8 cellular contexts compared by ENCODE assay signal in the genomic region with DNA sequence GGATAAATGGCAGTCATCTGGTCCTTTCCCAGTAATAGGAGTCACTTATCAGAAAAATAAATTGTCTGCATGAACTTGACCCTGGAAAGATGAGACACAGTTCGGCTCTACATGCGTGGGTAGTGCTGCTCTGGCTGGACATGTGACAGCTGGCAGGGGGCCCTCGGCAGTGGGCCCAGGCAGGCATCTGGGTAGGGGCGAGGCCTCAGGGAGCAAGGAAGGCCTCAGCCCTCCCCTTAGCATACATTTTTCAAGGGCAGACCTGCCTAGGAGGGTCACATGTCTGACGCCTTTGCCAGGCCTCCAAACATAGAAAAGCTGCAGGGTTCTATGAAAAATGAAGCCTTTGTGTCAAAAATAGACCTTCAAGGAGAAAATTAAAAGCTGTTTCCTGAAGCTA. TPM values are rescaled to one million over a fixed set of nuclear protein-coding genes. Genes with fewer than 3 reads are reported as not detected.
A peak's percentile ranks its signal among the peaks of the same experiment; 100 is the strongest.
DNase-seq lines count a peak whose midpoint lies in the region; ATAC-seq and TF ChIP-seq lines count a peak whose summit lies in the region.
"Had no signal": no experiment of that assay in that cellular context is flagged by ENCODE, and none has a peak within 500 bp of the region (broad histone marks: within the 10 kb centered on the region; RNA-seq: fewer than 3 reads in every experiment).

No MANE protein-coding gene starts in this region.

- no peaks in the 10 kb centered on the region for H3K27me3 ChIP-seq in aorta (ENCODE audit: control insufficient read depth in 1 of 2, insufficient read depth in 2 of 2, low read length in 1 of 2)

- WGBS in aorta, 2 donors, result 2% methylated on average over 5 of the region's 5 CpGs

- H3K27ac Mint-ChIP-seq in stimulated activated naive B cell treated with anti-CD40 and anti-IgM and Interleukin-4, amounts not matched to agents 10 μg/mL and 1 μg/mL and 100 μg/mL, for 72 hours, result no peak overlapping the region

- H3K9me3 Mint-ChIP-seq in stimulated activated naive B cell treated with anti-CD40 and anti-IgM and Interleukin-4, amounts not matched to agents 10 μg/mL and 1 μg/mL and 100 μg/mL, for 72 hours, result no peaks in the 10 kb centered on the region

- H3K36me3 Mint-ChIP-seq in stimulated activated naive B cell treated with anti-CD40 and anti-IgM and Interleukin-4, amounts not matched to agents 10 μg/mL and 1 μg/mL and 100 μg/mL, for 72 hours, result no peaks in the 10 kb centered on the region

- peaks cover 0 to 3% of the 10 kb centered on the region in 2 donors for H3K4me1 ChIP-seq in aorta (ENCODE audit: control insufficient read depth in 1 of 2, insufficient read depth in 2 of 2, low read length in 2 of 2)

- H3K4me3 ChIP-seq in epithelial cell of esophagus (ENCODE audit: low read length) (no peak overlapping the region), aorta (ENCODE audit: low read length in 2 of 2) (no peak overlapping the region)

- H3K36me3 ChIP-seq in aorta (ENCODE audit: control insufficient read depth in 1 of 2, insufficient read depth in 2 of 2, low read length in 1 of 2), result no peaks in the 10 kb centered on the region

- ATAC-seq in aorta (ENCODE audit: low FRiP score), result peak; percentile 67
- ATAC-seq in stimulated activated naive B cell treated with anti-CD40 and anti-IgM and Interleukin-4, amounts not matched to agents 10 μg/mL and 1 μg/mL and 100 μg/mL, for 72 hours (replicated peaks), result no peak

- no peaks in the 10 kb centered on the region for H3K9me3 ChIP-seq in aorta (ENCODE audit: control insufficient read depth, low read length)

- no peaks in the 10 kb centered on the region for H3K27me3 Mint-ChIP-seq in stimulated activated naive B cell treated with anti-CD40 and anti-IgM and Interleukin-4, amounts not matched to agents 10 μg/mL and 1 μg/mL and 100 μg/mL, for 72 hours

- intact Hi-C loops in aorta (cut with DNase I), result no loop called here

- no peak overlapping the region for H3K27ac ChIP-seq in aorta (ENCODE audit: low read depth in 1 of 2, low read length in 2 of 2)

- H3K4me3 Mint-ChIP-seq in stimulated activated naive B cell treated with anti-CD40 and anti-IgM and Interleukin-4, amounts not matched to agents 10 μg/mL and 1 μg/mL and 100 μg/mL, for 72 hours, result no peak overlapping the region

- TF ChIP-seq CTCF in epithelial cell of esophagus (IDR thresholded peaks at IDR 0.05; ENCODE audit: insufficient read depth, low read depth, low read length, missing control alignments) (no peak), GM10266 (IDR thresholded peaks at IDR 0.05; ENCODE audit: control insufficient read depth, insufficient read depth, low read depth, missing control alignments) (no peak)

- DNase-seq in NCI-H69 (lab: John Stamatoyannopoulos, UW), result peak; percentile 44
- peak; percentile 9 for DNase-seq in epithelial cell of esophagus (ENCODE audit: low read depth)
- DNase-seq in midbrain (lab: John Stamatoyannopoulos, UW), result peak; percentile 43
- peak; percentile 72 to 86 for DNase-seq in aorta
- no peak for DNase-seq in stimulated activated naive B cell treated with anti-CD40 and anti-IgM and Interleukin-4, amounts not matched to agents 10 μg/mL and 1 μg/mL and 100 μg/mL, for 72 hours
- DNase-seq in GM10266 (ENCODE audit: extremely low spot score), result no peak
- DNase-seq in NCI-H146 (lab: John Stamatoyannopoulos, UW), result no peak
- DNase-seq: effector CD8-positive, alpha-beta T cell had no signal

- no peaks in the 10 kb centered on the region for H3K4me1 Mint-ChIP-seq in stimulated activated naive B cell treated with anti-CD40 and anti-IgM and Interleukin-4, amounts not matched to agents 10 μg/mL and 1 μg/mL and 100 μg/mL, for 72 hours

RNA-seq across cellular contexts. Expression of a gene that starts 12.8 kb away (rescaled TPM):
- 10 to 100 TPM; 69.7 to 76.6 TPM for total RNA-seq in aorta
- polyA plus RNA-seq in aorta, result 10 to 100 TPM; 46.7 to 62.2 TPM

RNA-seq across cellular contexts. Expression of a gene that starts 47.9 kb away (rescaled TPM):
- total RNA-seq in aorta, result 10 to 100 TPM; 37.6 to 43.5 TPM
- polyA plus RNA-seq in aorta, result 100 to 1,000 TPM in 1 of 2 donors, 10 to 100 TPM in 1; 79.3 to 109 TPM

Comparison
In these comparisons a context has a peak if more than half of its experiments do, and no peak if none do; other contexts are left out.
1. DNase-seq: peak in NCI-H69 (single experiment), epithelial cell of esophagus (single experiment), midbrain (single experiment) and aorta (2 of 2); none in stimulated activated naive B cell treated with anti-CD40 and anti-IgM and Interleukin-4, amounts not matched to agents 10 μg/mL and 1 μg/mL and 100 μg/mL, for 72 hours (single experiment), GM10266 (single experiment) and NCI-H146 (single experiment).